In genomic region chr20:11724112-11724511, GRCh38 we compare ENCODE assay signal across 30 cellular contexts.
"Had no signal": no experiment of that assay in that cellular context is flagged by ENCODE, and none has a peak within 500 bp of the region (broad histone marks: within the 10 kb centered on the region; RNA-seq: fewer than 3 reads in every experiment).

No MANE protein-coding gene starts in this region.

- H3K36me3 ChIP-seq: adrenal gland, ascending aorta, brain microvascular endothelial cell, breast epithelium, cardiac muscle cell had no signal

- H3K4me1 ChIP-seq: adrenal gland, ascending aorta, body of pancreas, breast epithelium had no signal

- H3K4me3 ChIP-seq: adrenal gland, ascending aorta, body of pancreas, breast epithelium, cardiac muscle cell had no signal

- H3K9me3 ChIP-seq: adrenal gland, ascending aorta, body of pancreas, breast epithelium had no signal

- H3K27me3 ChIP-seq: adrenal gland, ascending aorta, body of pancreas, brain microvascular endothelial cell, breast epithelium, cardiac muscle cell had no signal

- H3K27ac ChIP-seq: adrenal gland, ascending aorta, body of pancreas, brain microvascular endothelial cell, breast epithelium, cardiac muscle cell had no signal

- DNase-seq: activated effector memory CD4-positive, alpha-beta T cell treated with anti-CD3 and anti-CD28 coated beads, Interleukin-2, amount 50 U/mL, for 16 hours; activated effector memory CD4-positive, alpha-beta T cell treated with Interleukin-2 at 50 U/mL for 16 hours; activated gamma-delta T cell; activated gamma-delta T cell treated with Interleukin-2 at 50 U/mL for 16 hours; activated naive CD4-positive, alpha-beta T cell; activated naive CD4-positive, alpha-beta T cell treated with anti-CD3 and anti-CD28 coated beads for 36 hours; activated naive CD4-positive, alpha-beta T cell treated with anti-CD3 and anti-CD28 coated beads, Interleukin-2, amount 10 ng/mL, durations not matched to agents 7 days and 5 days; activated naive CD4-positive, alpha-beta T cell treated with anti-CD3 and anti-CD28 coated beads, Interleukin-2, amount 50 U/mL, for 16 hours; activated naive CD4-positive, alpha-beta T cell treated with Interleukin-2 at 50 U/mL for 16 hours; activated naive CD8-positive, alpha-beta T cell treated with anti-CD3 and anti-CD28 coated beads for 36 hours; activated naive CD8-positive, alpha-beta T cell treated with anti-CD3 and anti-CD28 coated beads, Interleukin-2, amount 10 ng/mL, durations not matched to agents 7 days and 5 days; activated naive CD8-positive, alpha-beta T cell treated with anti-CD3 and anti-CD28 coated beads, Interleukin-2, amount 50 U/mL, for 24 hours; activated T-cell treated with anti-CD3 and anti-CD28 coated beads, Interleukin-2, amount 50 U/mL, for 1 hour; activated T-cell treated with anti-CD3 and anti-CD28 coated beads, Interleukin-2, amount 50 U/mL, for 24 hours; activated T-cell treated with anti-CD3 and anti-CD28 coated beads, Interleukin-2, amount 50 U/mL, for 4 hours; activated T-cell treated with anti-CD3 and anti-CD28 coated beads, Interleukin-2, amount 50 U/mL, for 48 hours; activated T-cell treated with anti-CD3 and anti-CD28 coated beads, Interleukin-2, amount 50 U/mL, for 72 hours; adrenal gland; amniotic stem cell; aorta; body of pancreas; brain microvascular endothelial cell; caudate nucleus; central memory CD4-positive, alpha-beta T cell; cerebellar nuclear complex had no signal

- ATAC-seq: activated naive CD4-positive, alpha-beta T cell treated with anti-CD3 and anti-CD28 coated beads, Interleukin-2, amount 50 U/mL, for 72 hours; activated naive CD8-positive, alpha-beta T cell treated with anti-CD3 and anti-CD28 coated beads, Interleukin-2, amount 50 U/mL, for 24 hours; activated T-cell treated with anti-CD3 and anti-CD28 coated beads, Interleukin-2, amount 50 U/mL, for 4 hours; activated T-cell treated with anti-CD3 and anti-CD28 coated beads, Interleukin-2, amount 50 U/mL, for 72 hours; activated T-helper 17 cell treated with anti-CD3 and anti-CD28 coated beads, Interleukin-2, amount 50 U/mL, for 72 hours; body of pancreas had no signal
